ENCODE assay signal across 8 cellular contexts in genomic region chr1:2290171-2290578, GRCh38.
DNase-seq lines count a peak whose midpoint lies in the region; FAIRE-seq and TF ChIP-seq lines count a peak whose summit lies in the region.

No MANE protein-coding gene starts in this region.

- TF ChIP-seq POLR2A in vagina (IDR thresholded peaks at IDR 0.05): no peak

- no peak for TF ChIP-seq CTCF in kidney (IDR thresholded peaks at IDR 0.05; ENCODE audit: borderline replicate concordance, extremely low read depth, insufficient read depth)
- no peak for TF ChIP-seq CTCF in vagina (IDR thresholded peaks at IDR 0.05)
- no peak for TF ChIP-seq CTCF in GM10248 (IDR thresholded peaks at IDR 0.05; ENCODE audit: control extremely low read depth, extremely low read depth, low read depth, missing control alignments)

- H3K9ac ChIP-seq in kidney (ENCODE audit: low read length in 2 of 2): no peak overlapping the region

- POLR2A ChIA-PET in activated CD4-positive, alpha-beta memory T cell treated with anti-CD3 and anti-CD28 coated beads for 36 hours (lab: Charles Lee): interaction anchor here (0.6 to 3.1 kb wide), 6 partner anchors 10 to 95 kb away, joined by 3 to 53 read pairs (median 7); partner anchors contain the start of genes FAAP20 and SKI
- POLR2A ChIA-PET in GM10248 (lab: Yijun Ruan, JAX): no interaction called here

- CTCF ChIA-PET in activated CD4-positive, alpha-beta memory T cell treated with anti-CD3 and anti-CD28 coated beads for 36 hours (lab: Charles Lee): interaction anchor here (1.0 to 2.8 kb wide), 3 partner anchors 10 to 25 kb away, joined by 3 to 19 read pairs (median 12); no protein-coding TSS in a partner anchor
- CTCF ChIA-PET in GM10248 (lab: Yijun Ruan, JAX): interaction anchor here (1.4 kb wide), 1 partner anchor 25 kb away, joined by 4 read pairs; no protein-coding TSS in a partner anchor

- H3K4me1 ChIP-seq in kidney (ENCODE audit: control insufficient read depth in 1 of 2, insufficient read depth in 1 of 2, low read depth in 1 of 2, low read length in 2 of 2) (peaks cover 13 to 27% of the 10 kb centered on the region in 2 donors), vagina (peaks cover 78% of the 10 kb centered on the region)

- no peak for FAIRE-seq in kidney (lab: Jason Lieb, UNC)

- H3K9me3 Mint-ChIP-seq in activated CD4-positive, alpha-beta memory T cell treated with anti-CD3 and anti-CD28 coated beads for 36 hours: no peaks in the 10 kb centered on the region

- no peaks in the 10 kb centered on the region for H3K27me3 ChIP-seq in vagina

- H3K27me3 Mint-ChIP-seq in activated CD4-positive, alpha-beta memory T cell treated with anti-CD3 and anti-CD28 coated beads for 36 hours: no peaks in the 10 kb centered on the region

- peaks cover 74% of the 10 kb centered on the region for H3K4me1 Mint-ChIP-seq in activated CD4-positive, alpha-beta memory T cell treated with anti-CD3 and anti-CD28 coated beads for 36 hours (ENCODE audit: low read depth)

- DNase-seq in DMS79 (lab: John Stamatoyannopoulos, UW) (peak; percentile 66), H4 (ENCODE audit: low spot score) (peak; percentile 38), kidney (no peak), vagina (ENCODE audit: extremely low spot score in 2 of 2) (no peak), GM10248 (ENCODE audit: extremely low spot score) (no peak), COLO829 (ENCODE audit: low spot score) (no peak), OCI-M2 (lab: John Stamatoyannopoulos, UW; ENCODE audit: unreplicated experiment) (no peak)
- no peak for DNase-seq in activated CD4-positive, alpha-beta memory T cell treated with anti-CD3 and anti-CD28 coated beads for 36 hours

- H3K4me3 ChIP-seq in kidney (ENCODE audit: low read length in 2 of 2) (no peak overlapping the region), vagina (peak overlapping the region; percentile 31 to 41)

- H3K4me3 Mint-ChIP-seq in activated CD4-positive, alpha-beta memory T cell treated with anti-CD3 and anti-CD28 coated beads for 36 hours: peak overlapping the region; percentile 70

- H3K27ac Mint-ChIP-seq in activated CD4-positive, alpha-beta memory T cell treated with anti-CD3 and anti-CD28 coated beads for 36 hours: peak overlapping the region; percentile 96

- H3K27ac ChIP-seq in kidney (ENCODE audit: low read depth in 2 of 2, low read length in 2 of 2) (peak overlapping the region; percentile 71 to 72), vagina (peak overlapping the region; percentile 76)

- H3K36me3 Mint-ChIP-seq in activated CD4-positive, alpha-beta memory T cell treated with anti-CD3 and anti-CD28 coated beads for 36 hours: peaks cover 2% of the 10 kb centered on the region

- intact Hi-C loops in activated CD4-positive, alpha-beta memory T cell treated with anti-CD3 and anti-CD28 coated beads for 36 hours (cut with micrococcal nuclease): loop anchor here (1.0 to 10.0 kb wide), 5 partner anchors 10 to 375 kb away; partner anchors contain the start of genes CALML6, MORN1, RER1 and TMEM52
- intact Hi-C loops in kidney (cut with DNase I): no loop called here
- intact Hi-C loops in vagina (cut with DNase I): no loop called here

- no peaks in the 10 kb centered on the region for H3K9me3 ChIP-seq in kidney (ENCODE audit: control insufficient read depth in 1 of 2, low read length in 2 of 2)
- H3K9me3 ChIP-seq in vagina: no peaks in the 10 kb centered on the region

- H3K36me3 ChIP-seq in kidney (ENCODE audit: control insufficient read depth in 1 of 2, insufficient read depth in 2 of 2, low read length in 2 of 2) (no peaks in the 10 kb centered on the region), vagina (no peaks in the 10 kb centered on the region)

Comparison
In these comparisons a context has a peak if more than half of its experiments do, and no peak if none do; other contexts are left out.
1. DNase-seq: peak in DMS79 (single experiment) and H4 (single experiment); none in activated CD4-positive, alpha-beta memory T cell treated with anti-CD3 and anti-CD28 coated beads for 36 hours (single experiment), kidney (single experiment), vagina (0 of 2), GM10248 (single experiment), COLO829 (single experiment) and OCI-M2 (single experiment).
2. H3K4me3 ChIP-seq: peak in vagina (2 of 2); none in kidney (0 of 2).